8 cellular contexts compared by ENCODE assay signal in the genomic region with DNA sequence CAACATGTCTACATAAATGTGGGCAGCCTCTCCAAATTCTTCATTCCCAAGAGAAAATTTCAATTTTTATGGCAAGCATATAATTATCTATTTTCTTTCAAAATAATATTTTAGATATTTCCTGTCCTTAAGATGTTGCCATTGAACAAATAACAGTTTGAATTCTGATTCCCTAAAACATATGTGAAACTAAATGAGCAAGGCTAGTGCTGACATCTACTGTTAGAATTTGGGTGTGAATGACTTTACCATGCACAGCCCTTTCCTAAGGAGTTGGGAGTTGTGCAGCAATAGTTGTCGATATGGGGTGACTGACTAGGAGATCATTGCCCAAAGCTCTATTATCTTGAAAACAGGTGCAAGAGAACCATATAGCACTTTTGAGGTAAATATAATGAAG.
DNase-seq lines count a peak whose midpoint lies in the region; ATAC-seq and TF ChIP-seq lines count a peak whose summit lies in the region.

No MANE protein-coding gene starts in this region.

- intact Hi-C loops in colonic mucosa (cut with DNase I) = loop anchor here (2.0 kb wide), 1 partner anchor 259 kb away; no protein-coding TSS in a partner anchor

- peak; percentile 34 for ATAC-seq in lung (ENCODE audit: insufficient read depth, low FRiP score)

- H3K27me3 ChIP-seq in colonic mucosa (no peaks in the 10 kb centered on the region), lung (ENCODE audit: control insufficient read depth, insufficient read depth) (no peaks in the 10 kb centered on the region), suprapubic skin (no peaks in the 10 kb centered on the region)

- TF ChIP-seq EP300 in suprapubic skin (IDR thresholded peaks at IDR 0.05) = no peak

- TF ChIP-seq CTCF in colonic mucosa (IDR thresholded peaks at IDR 0.05) (peak; percentile 34), lung (IDR thresholded peaks at IDR 0.05; ENCODE audit: control extremely low read depth, extremely low read depth) (no peak), suprapubic skin (IDR thresholded peaks at IDR 0.05) (peak in 1 of 2 donors; percentile 44)

- WGBS in lung, 2 donors = 33 to 47% methylated on average over 1 of the region's 1 CpG
- WGBS in suprapubic skin = 19% methylated on average over 1 of the region's 1 CpG

- H3K4me1 ChIP-seq in colonic mucosa = no peaks in the 10 kb centered on the region
- no peaks in the 10 kb centered on the region for H3K4me1 ChIP-seq in lung (ENCODE audit: control insufficient read depth in 2 of 2, insufficient read depth in 2 of 2, low read length in 2 of 2)
- no peaks in the 10 kb centered on the region for H3K4me1 ChIP-seq in suprapubic skin

- H3K9ac ChIP-seq in colonic mucosa (ENCODE audit: low read depth in 2 of 2, low read length in 2 of 2) = no peak overlapping the region

- DNase-seq in NCI-H2227 (lab: John Stamatoyannopoulos, UW; ENCODE audit: unreplicated experiment) (peak; percentile 1), NCI-H2227 treated with DMSO at 0.1 percent for 48 hours (lab: John Stamatoyannopoulos, UW) (no peak), NCI-H69 (lab: John Stamatoyannopoulos, UW) (peak; percentile 53), colonic mucosa (no peak), lung (ENCODE audit: low spot score) (no peak), occipital lobe (lab: John Stamatoyannopoulos, UW) (no peak), suprapubic skin (ENCODE audit: low spot score in 2 of 2) (no peak)
- no peak for DNase-seq in activated effector memory CD4-positive, alpha-beta T cell treated with Interleukin-2 at 50 U/mL for 16 hours

- H3K36me3 ChIP-seq in colonic mucosa = no peaks in the 10 kb centered on the region
- H3K36me3 ChIP-seq in lung (ENCODE audit: control insufficient read depth in 2 of 2, insufficient read depth in 2 of 2, low read length in 2 of 2) = no peaks in the 10 kb centered on the region
- H3K36me3 ChIP-seq in suprapubic skin = no peaks in the 10 kb centered on the region

- H3K9me3 ChIP-seq in colonic mucosa (no peaks in the 10 kb centered on the region), lung (ENCODE audit: control insufficient read depth in 2 of 2, insufficient read depth in 1 of 2, low read length in 1 of 2) (peaks cover 0 to 3% of the 10 kb centered on the region in 2 donors), suprapubic skin (no peaks in the 10 kb centered on the region)

- no peak for TF ChIP-seq POLR2A in suprapubic skin (IDR thresholded peaks at IDR 0.05)

- H3K4me3 ChIP-seq in colonic mucosa (no peak overlapping the region), lung (no peak overlapping the region), suprapubic skin (no peak overlapping the region)

- H3K27ac ChIP-seq in colonic mucosa (no peak overlapping the region), lung (ENCODE audit: low read depth in 1 of 2, low read length in 1 of 2) (no peak overlapping the region), suprapubic skin (no peak overlapping the region)

Comparison
In these comparisons a context has a peak if more than half of its experiments do, and no peak if none do; other contexts are left out.
1. DNase-seq: peak in NCI-H2227 (single experiment) and NCI-H69 (single experiment); none in NCI-H2227 treated with DMSO at 0.1 percent for 48 hours (single experiment), colonic mucosa (single experiment), lung (single experiment), occipital lobe (single experiment), activated effector memory CD4-positive, alpha-beta T cell treated with Interleukin-2 at 50 U/mL for 16 hours (single experiment) and suprapubic skin (0 of 2).